In genomic region chr19:40221858-40222619, GRCh38 we compare ENCODE assay signal across 9 cellular contexts. TPM values are rescaled to one million over a fixed set of nuclear protein-coding genes. Genes with fewer than 3 reads are reported as not detected.
DNase-seq lines count a peak whose midpoint lies in the region; ATAC-seq and TF ChIP-seq lines count a peak whose summit lies in the region.
"Had no signal": no experiment of that assay in that cellular context is flagged by ENCODE, and none has a peak within 500 bp of the region (broad histone marks: within the 10 kb centered on the region; RNA-seq: fewer than 3 reads in every experiment).

No MANE protein-coding gene starts in this region.

- no peaks in the 10 kb centered on the region for H3K36me3 ChIP-seq in right atrium auricular region
- H3K36me3 ChIP-seq in sigmoid colon, result no peaks in the 10 kb centered on the region
- H3K36me3 ChIP-seq: BLaER1 treated with 17β-estradiol and CSF1 and Interleukin-3, amounts not matched to agents 10 nM and 100 nM had no signal

- H3K27ac ChIP-seq in right atrium auricular region (no peak overlapping the region), sigmoid colon (no peak overlapping the region)
- H3K27ac ChIP-seq: BLaER1 treated with 17β-estradiol and CSF1 and Interleukin-3, amounts not matched to agents 10 nM and 100 nM had no signal

- no peak for TF ChIP-seq EP300 in sigmoid colon (IDR thresholded peaks at IDR 0.05)

- no peak for ATAC-seq in HG03460 (IDR thresholded peaks at IDR 0.05; ENCODE audit: unreplicated experiment)

- TF ChIP-seq CTCF in right atrium auricular region (IDR thresholded peaks at IDR 0.05) (peak; percentile 93 to 96), sigmoid colon (IDR thresholded peaks at IDR 0.05) (peak; percentile 84 to 91 (median 90))

- H3K4me3 ChIP-seq in right atrium auricular region (no peak overlapping the region), sigmoid colon (no peak overlapping the region)
- H3K4me3 ChIP-seq: BLaER1 treated with 17β-estradiol and CSF1 and Interleukin-3, amounts not matched to agents 10 nM and 100 nM had no signal

- H3K9me3 ChIP-seq in right atrium auricular region, result no peaks in the 10 kb centered on the region
- no peaks in the 10 kb centered on the region for H3K9me3 ChIP-seq in sigmoid colon

- peak; percentile 72 for DNase-seq in activated gamma-delta T cell treated with Interleukin-2 at 50 U/mL for 16 hours
- no peak for DNase-seq in activated gamma-delta T cell (lab: John Stamatoyannopoulos, UW)
- DNase-seq in NCI-H2081 treated with DMSO at 0.1 percent for 48 hours (lab: John Stamatoyannopoulos, UW), result peak; percentile 52
- peak; percentile 67 for DNase-seq in T-helper 9 cell
- peak in 56 of 58 donors; percentile 10 to 90 (median 73) for DNase-seq in anterior cingulate cortex (lab: John Stamatoyannopoulos, UW)
- peak; percentile 93 for DNase-seq in right atrium auricular region (ENCODE audit: low spot score)
- DNase-seq in sigmoid colon, result peak; percentile 92

- H3K4me1 ChIP-seq in right atrium auricular region, result peaks cover 0 to 35% of the 10 kb centered on the region in 2 donors
- peaks cover 0 to 42% (median 27%) of the 10 kb centered on the region in 4 donors for H3K4me1 ChIP-seq in sigmoid colon

- intact Hi-C loops in sigmoid colon (cut with DNase I), result loop anchor here (1.0 kb wide), 1 partner anchor 83 kb away; no protein-coding TSS in a partner anchor

- H3K27me3 ChIP-seq in right atrium auricular region, result peaks cover 16 to 24% of the 10 kb centered on the region in 2 donors
- peaks cover 45 to 90% (median 65%) of the 10 kb centered on the region in 3 donors for H3K27me3 ChIP-seq in sigmoid colon

- WGBS in sigmoid colon, 2 donors, result 67 to 68% methylated on average over 41 of the region's 41 CpGs

- no peak for TF ChIP-seq POLR2A in sigmoid colon (IDR thresholded peaks at IDR 0.05)

RNA-seq across cellular contexts. Expression of gene TTC9B, which starts 3.9 kb away (rescaled TPM):
- total RNA-seq in right atrium auricular region (not detected), sigmoid colon (1 to 10 TPM in 2 of 4 donors, not detected in 2; 1.1 to 5.0 TPM)
- polyA plus RNA-seq in sigmoid colon, result under 1 TPM in 1 of 3 donors, not detected in 2; 0.34 TPM

RNA-seq across cellular contexts. Expression of gene CCNP, which starts 4.5 kb away (rescaled TPM):
- not detected for total RNA-seq in right atrium auricular region
- not detected for total RNA-seq in sigmoid colon
- under 1 TPM in 1 of 3 donors, not detected in 2; 0.23 TPM for polyA plus RNA-seq in sigmoid colon

RNA-seq across cellular contexts. Expression of gene MAP3K10, which starts 30.8 kb away (rescaled TPM):
- total RNA-seq in right atrium auricular region (10 to 100 TPM; 12.3 to 13.6 TPM), sigmoid colon (10 to 100 TPM in 2 of 4 donors, 1 to 10 TPM in 2; 6.4 to 17.2 (median 10.5) TPM)
- polyA plus RNA-seq in sigmoid colon, result 1 to 10 TPM; 4.2 to 9.8 (median 4.2) TPM
